Comparison of ENCODE assay signal across 17 cellular contexts in the genomic region with DNA sequence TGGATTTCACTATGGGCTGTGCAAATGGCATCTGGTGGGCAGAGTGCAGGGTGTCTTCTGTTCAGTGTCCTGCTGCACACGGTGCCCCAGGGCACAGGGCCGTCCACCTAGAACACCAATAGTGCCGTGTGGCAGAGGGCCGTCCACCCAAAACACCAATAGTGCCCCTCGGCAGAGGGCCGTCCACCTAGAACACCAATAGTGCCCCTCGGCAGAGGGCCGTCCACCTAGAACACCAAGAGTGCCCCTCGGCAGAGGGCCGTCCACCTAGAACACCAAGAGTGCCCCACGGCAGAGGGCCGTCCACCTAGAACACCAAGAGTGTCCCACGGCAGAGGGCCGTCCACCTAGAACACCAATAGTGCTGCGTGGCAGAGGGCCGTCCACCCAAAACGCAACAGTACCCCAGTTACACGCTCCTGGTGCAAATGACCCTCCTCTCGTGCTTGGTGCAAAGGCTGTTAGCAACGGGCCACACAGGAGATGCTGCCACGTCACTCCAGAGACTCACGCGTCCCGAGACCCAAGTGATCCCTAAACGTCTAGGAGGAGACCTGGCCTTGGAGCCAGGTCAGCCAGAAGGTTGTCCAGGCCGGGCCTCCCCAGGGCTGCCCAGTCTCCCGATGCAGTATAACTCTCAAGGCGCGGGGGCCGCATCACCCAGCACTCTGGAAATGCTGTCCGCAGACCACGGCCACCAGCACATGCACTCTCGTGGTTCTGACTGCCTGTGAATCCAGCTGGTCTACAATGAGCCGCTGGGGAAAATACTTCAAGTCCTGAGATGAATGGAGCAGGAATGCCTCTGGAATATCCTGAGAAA. TPM values are rescaled to one million over a fixed set of nuclear protein-coding genes. Genes with fewer than 3 reads are reported as not detected.
DNase-seq lines count a peak whose midpoint lies in the region; ATAC-seq, FAIRE-seq and TF ChIP-seq lines count a peak whose summit lies in the region.
"Had no signal": no experiment of that assay in that cellular context is flagged by ENCODE, and none has a peak within 500 bp of the region (broad histone marks: within the 10 kb centered on the region; RNA-seq: fewer than 3 reads in every experiment).

No MANE protein-coding gene starts in this region.

- no peak overlapping the region for H3K27ac ChIP-seq in dorsolateral prefrontal cortex
- H3K27ac ChIP-seq: left lung, testis had no signal

- TF ChIP-seq CTCF in dorsolateral prefrontal cortex (IDR thresholded peaks at IDR 0.05 in 54 of 56, conservative IDR thresholded peaks at IDR 0.05 in 2 of 56; ENCODE audit: low read depth in 1 of 56, partially characterized antibody in 56 of 56) (no peak), natural killer cell (IDR thresholded peaks at IDR 0.05) (no peak)

- no peaks in the 10 kb centered on the region for H3K27me3 ChIP-seq in dorsolateral prefrontal cortex
- H3K27me3 ChIP-seq: left lung, testis had no signal

- H3K36me3 Mint-ChIP-seq in activated naive CD4-positive, alpha-beta T cell treated with anti-CD3 and anti-CD28 coated beads, Interleukin-2, amount 50 U/mL, for 24 hours = peaks cover 2% of the 10 kb centered on the region
- peaks cover 6% of the 10 kb centered on the region for H3K36me3 Mint-ChIP-seq in natural killer cell

- no peak overlapping the region for H3K4me3 Mint-ChIP-seq in activated naive CD4-positive, alpha-beta T cell treated with anti-CD3 and anti-CD28 coated beads, Interleukin-2, amount 50 U/mL, for 24 hours
- H3K4me3 Mint-ChIP-seq in natural killer cell = no peak overlapping the region

- ATAC-seq in natural killer cell = no peak
- ATAC-seq in HG02981 (IDR thresholded peaks at IDR 0.05; ENCODE audit: unreplicated experiment) = no peak
- ATAC-seq: esophagus mucosa, left lung had no signal

- FAIRE-seq in urothelium cell line (lab: Jason Lieb, UNC) = peak; percentile 69
- FAIRE-seq: colon had no signal

- H3K27ac Mint-ChIP-seq in activated naive CD4-positive, alpha-beta T cell treated with anti-CD3 and anti-CD28 coated beads, Interleukin-2, amount 50 U/mL, for 24 hours = peak overlapping the region; percentile 84
- H3K27ac Mint-ChIP-seq in natural killer cell = peak overlapping the region; percentile 81 to 82

- H3K27me3 Mint-ChIP-seq in activated naive CD4-positive, alpha-beta T cell treated with anti-CD3 and anti-CD28 coated beads, Interleukin-2, amount 50 U/mL, for 24 hours = no peaks in the 10 kb centered on the region
- H3K27me3 Mint-ChIP-seq in natural killer cell (ENCODE audit: low read depth in 2 of 2) = no peaks in the 10 kb centered on the region

- intact Hi-C loops in dorsolateral prefrontal cortex (cut with DNase I) = no loop called here
- intact Hi-C loops in natural killer cell (cut with micrococcal nuclease) = no loop called here

- no peak overlapping the region for H3K4me3 ChIP-seq in dorsolateral prefrontal cortex
- H3K4me3 ChIP-seq: HAP-1, left lung, testis had no signal

- DNase-seq in activated naive CD4-positive, alpha-beta T cell treated with anti-CD3 and anti-CD28 coated beads, Interleukin-2, amount 50 U/mL, for 16 hours = no peak
- DNase-seq in dorsolateral prefrontal cortex = peak in 7 of 10 donors; percentile 17 to 37 (median 29)
- DNase-seq in natural killer cell = no peak
- no peak for DNase-seq in urothelium cell line (ENCODE audit: low spot score)
- no peak for DNase-seq in inferior parietal cortex (ENCODE audit: extremely low spot score)
- DNase-seq in NCI-H146 treated with DMSO at 0.1 percent for 48 hours (lab: John Stamatoyannopoulos, UW; ENCODE audit: unreplicated experiment) = no peak
- DNase-seq: activated CD4-positive, alpha-beta T cell treated with anti-CD3 and anti-CD28 coated beads, Interleukin-2, amount 50 U/mL, for 4 hours; NCI-H2171; SIG-M5; T1000; testis had no signal

- peaks cover 48% of the 10 kb centered on the region for H3K4me1 Mint-ChIP-seq in activated naive CD4-positive, alpha-beta T cell treated with anti-CD3 and anti-CD28 coated beads, Interleukin-2, amount 50 U/mL, for 24 hours
- peaks cover 55 to 72% of the 10 kb centered on the region in 2 donors for H3K4me1 Mint-ChIP-seq in natural killer cell

- no peaks in the 10 kb centered on the region for H3K9me3 Mint-ChIP-seq in activated naive CD4-positive, alpha-beta T cell treated with anti-CD3 and anti-CD28 coated beads, Interleukin-2, amount 50 U/mL, for 24 hours
- no peaks in the 10 kb centered on the region for H3K9me3 Mint-ChIP-seq in natural killer cell

RNA-seq across cellular contexts. Expression of a gene that starts 51.5 kb away (rescaled TPM):
- total RNA-seq in dorsolateral prefrontal cortex (10 to 100 TPM; 31.0 to 93.4 (median 44.7) TPM), natural killer cell (100 to 1,000 TPM; 252 to 277 (median 274) TPM)

Comparison
In these comparisons a context has a peak if more than half of its experiments do, and no peak if none do; other contexts are left out.
1. DNase-seq: peak in dorsolateral prefrontal cortex (7 of 10); none in activated naive CD4-positive, alpha-beta T cell treated with anti-CD3 and anti-CD28 coated beads, Interleukin-2, amount 50 U/mL, for 16 hours (single experiment), natural killer cell (single experiment), urothelium cell line (single experiment), inferior parietal cortex (single experiment) and NCI-H146 treated with DMSO at 0.1 percent for 48 hours (single experiment).